Comparison of ENCODE assay signal across 16 cellular contexts in the genomic region with DNA sequence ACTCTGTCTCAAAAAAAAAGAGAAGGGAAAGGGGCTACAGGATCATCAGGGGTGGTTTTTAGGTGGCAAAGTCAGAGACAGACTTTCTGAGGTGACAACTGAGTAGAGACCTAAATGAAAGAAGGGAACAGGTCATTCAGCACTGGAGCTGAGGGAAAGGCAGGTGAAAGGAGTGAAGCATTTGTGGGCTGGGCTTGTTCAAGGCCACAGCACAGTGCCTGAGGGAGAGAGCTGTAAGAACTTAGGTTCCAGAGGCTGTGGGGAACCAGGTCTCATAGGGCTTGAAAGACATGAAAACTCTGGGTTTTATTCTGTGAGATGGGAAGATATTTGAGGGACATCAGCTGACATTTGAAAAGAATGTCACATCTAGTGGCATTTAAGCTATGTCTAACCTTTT. TPM values are rescaled to one million over a fixed set of nuclear protein-coding genes. Genes with fewer than 3 reads are reported as not detected.
DNase-seq lines count a peak whose midpoint lies in the region; ATAC-seq and TF ChIP-seq lines count a peak whose summit lies in the region.
"Had no signal": no experiment of that assay in that cellular context is flagged by ENCODE, and none has a peak within 500 bp of the region (broad histone marks: within the 10 kb centered on the region; RNA-seq: fewer than 3 reads in every experiment).

No MANE protein-coding gene starts in this region.

- DNase-seq in activated CD4-positive, alpha-beta T cell treated with anti-CD3 and anti-CD28 coated beads, Interleukin-2, amount 10 ng/mL, durations not matched to agents 7 days and 5 days = no peak
- no peak for DNase-seq in activated CD4-positive, alpha-beta T cell treated with anti-CD3 and anti-CD28 coated beads for 4 hours
- no peak for DNase-seq in CD14-positive monocyte (ENCODE audit: low spot score)
- DNase-seq in activated CD8-positive, alpha-beta T cell treated with anti-CD3 and anti-CD28 coated beads for 36 hours = no peak
- DNase-seq in neural crest cell (ENCODE audit: low read depth, low spot score) = no peak
- no peak for DNase-seq in BE2C
- DNase-seq: 8988T, COR-L47, DMS153, NCI-H1436 treated with DMSO at 0.1 percent for 48 hours, NCI-H2081, NCI-H510A treated with DMSO at 0.1 percent for 48 hours had no signal

- no peak overlapping the region for H3K4me3 ChIP-seq in BE2C (ENCODE audit: low read depth, low read length)
- H3K4me3 ChIP-seq: BLaER1, SJSA1 had no signal

- H3K4me1 ChIP-seq in BE2C = no peaks in the 10 kb centered on the region
- H3K4me1 ChIP-seq: BLaER1, SJSA1 had no signal

- intact Hi-C loops in CD14-positive monocyte (cut with micrococcal nuclease) = no loop called here
- intact Hi-C loops in activated CD8-positive, alpha-beta T cell treated with anti-CD3 and anti-CD28 coated beads for 36 hours (cut with micrococcal nuclease) = no loop called here

- no peak overlapping the region for H3K4me3 Mint-ChIP-seq in activated CD4-positive, alpha-beta T cell treated with anti-CD3 and anti-CD28 coated beads, Interleukin-2, amount 10 ng/mL, durations not matched to agents 7 days and 5 days
- no peak overlapping the region for H3K4me3 Mint-ChIP-seq in CD14-positive monocyte
- no peak overlapping the region for H3K4me3 Mint-ChIP-seq in activated CD8-positive, alpha-beta T cell treated with anti-CD3 and anti-CD28 coated beads for 36 hours
- H3K4me3 Mint-ChIP-seq in neural crest cell = no peak overlapping the region

- no peak for TF ChIP-seq CTCF in CD14-positive monocyte (IDR thresholded peaks at IDR 0.05)
- TF ChIP-seq CTCF in activated CD8-positive, alpha-beta T cell treated with anti-CD3 and anti-CD28 coated beads for 36 hours (IDR thresholded peaks at IDR 0.05) = no peak
- no peak for TF ChIP-seq CTCF in neural crest cell (conservative IDR thresholded peaks at IDR 0.05)
- TF ChIP-seq CTCF in BE2C (IDR thresholded peaks at IDR 0.05; ENCODE audit: low read depth, low read length) = no peak

- H3K36me3 Mint-ChIP-seq in activated CD4-positive, alpha-beta T cell treated with anti-CD3 and anti-CD28 coated beads, Interleukin-2, amount 10 ng/mL, durations not matched to agents 7 days and 5 days (ENCODE audit: low read depth) = peaks cover 33% of the 10 kb centered on the region
- peaks cover 27 to 58% of the 10 kb centered on the region in 2 donors for H3K36me3 Mint-ChIP-seq in CD14-positive monocyte
- H3K36me3 Mint-ChIP-seq in activated CD8-positive, alpha-beta T cell treated with anti-CD3 and anti-CD28 coated beads for 36 hours (ENCODE audit: low read depth) = peaks cover 15% of the 10 kb centered on the region
- peaks cover 10% of the 10 kb centered on the region for H3K36me3 Mint-ChIP-seq in neural crest cell (ENCODE audit: low read depth)

- no peaks in the 10 kb centered on the region for H3K27me3 ChIP-seq in BE2C
- H3K27me3 ChIP-seq: BLaER1, SJSA1 had no signal

- CTCF ChIA-PET in activated CD4-positive, alpha-beta T cell treated with anti-CD3 and anti-CD28 coated beads, Interleukin-2, amount 10 ng/mL, durations not matched to agents 7 days and 5 days (lab: Charles Lee) = interaction anchor here (1.2 kb wide), 1 partner anchor 50 kb away, joined by 6 read pairs; no protein-coding TSS in a partner anchor
- CTCF ChIA-PET in activated CD8-positive, alpha-beta T cell treated with anti-CD3 and anti-CD28 coated beads for 36 hours (lab: Charles Lee) = interaction anchor here (1.0 kb wide), 1 partner anchor 19 kb away, joined by 3 read pairs; no protein-coding TSS in a partner anchor

- no peaks in the 10 kb centered on the region for H3K9me3 ChIP-seq in BE2C
- H3K9me3 ChIP-seq: BLaER1, SJSA1 had no signal

- ATAC-seq in activated CD8-positive, alpha-beta T cell treated with anti-CD3 and anti-CD28 coated beads for 36 hours = no peak
- ATAC-seq in HG03521 (IDR thresholded peaks at IDR 0.05; ENCODE audit: unreplicated experiment) (no peak), GM21360 (IDR thresholded peaks at IDR 0.05; ENCODE audit: unreplicated experiment) (no peak)

- H3K9me3 Mint-ChIP-seq in activated CD4-positive, alpha-beta T cell treated with anti-CD3 and anti-CD28 coated beads, Interleukin-2, amount 10 ng/mL, durations not matched to agents 7 days and 5 days = no peaks in the 10 kb centered on the region
- H3K9me3 Mint-ChIP-seq in CD14-positive monocyte (peaks cover 0 to 5% (median 0%) of the 10 kb centered on the region in 7 donors), neural crest cell (no peaks in the 10 kb centered on the region)
- no peaks in the 10 kb centered on the region for H3K9me3 Mint-ChIP-seq in activated CD8-positive, alpha-beta T cell treated with anti-CD3 and anti-CD28 coated beads for 36 hours

- peak overlapping the region; percentile 15 for H3K27ac Mint-ChIP-seq in activated CD4-positive, alpha-beta T cell treated with anti-CD3 and anti-CD28 coated beads, Interleukin-2, amount 10 ng/mL, durations not matched to agents 7 days and 5 days
- H3K27ac Mint-ChIP-seq in CD14-positive monocyte (peak overlapping the region in 5 of 7 donors; percentile 21 to 72 (median 71)), neural crest cell (ENCODE audit: unreplicated experiment) (peak overlapping the region; percentile 75)
- H3K27ac Mint-ChIP-seq in activated CD8-positive, alpha-beta T cell treated with anti-CD3 and anti-CD28 coated beads for 36 hours = peak overlapping the region; percentile 39

- H3K27me3 Mint-ChIP-seq in activated CD4-positive, alpha-beta T cell treated with anti-CD3 and anti-CD28 coated beads, Interleukin-2, amount 10 ng/mL, durations not matched to agents 7 days and 5 days = no peaks in the 10 kb centered on the region
- H3K27me3 Mint-ChIP-seq in CD14-positive monocyte (ENCODE audit: low read depth in 3 of 3) = peaks cover 0 to 1% (median 0%) of the 10 kb centered on the region in 3 donors
- H3K27me3 Mint-ChIP-seq in activated CD8-positive, alpha-beta T cell treated with anti-CD3 and anti-CD28 coated beads for 36 hours = no peaks in the 10 kb centered on the region
- H3K27me3 Mint-ChIP-seq in neural crest cell (ENCODE audit: low read depth) = no peaks in the 10 kb centered on the region

- H3K4me1 Mint-ChIP-seq in activated CD4-positive, alpha-beta T cell treated with anti-CD3 and anti-CD28 coated beads, Interleukin-2, amount 10 ng/mL, durations not matched to agents 7 days and 5 days = peaks cover 14% of the 10 kb centered on the region
- H3K4me1 Mint-ChIP-seq in CD14-positive monocyte (peaks cover 17% of the 10 kb centered on the region), neural crest cell (no peaks in the 10 kb centered on the region)
- H3K4me1 Mint-ChIP-seq in activated CD8-positive, alpha-beta T cell treated with anti-CD3 and anti-CD28 coated beads for 36 hours (ENCODE audit: low read depth) = peaks cover 11% of the 10 kb centered on the region

- peaks cover 2% of the 10 kb centered on the region for H3K36me3 ChIP-seq in BE2C

- POLR2A ChIA-PET in activated CD4-positive, alpha-beta T cell treated with anti-CD3 and anti-CD28 coated beads, Interleukin-2, amount 10 ng/mL, durations not matched to agents 7 days and 5 days (lab: Charles Lee) = no interaction called here
- POLR2A ChIA-PET in activated CD8-positive, alpha-beta T cell treated with anti-CD3 and anti-CD28 coated beads for 36 hours (lab: Charles Lee) = no interaction called here

RNA-seq across cellular contexts. Expression of a gene that starts 20.8 kb away (rescaled TPM):
- 10 to 100 TPM; 24.7 to 27.2 TPM for total RNA-seq in activated CD4-positive, alpha-beta T cell treated with anti-CD3 and anti-CD28 coated beads, Interleukin-2, amount 10 ng/mL, durations not matched to agents 7 days and 5 days
- 10 to 100 TPM; 11.4 to 14.5 TPM for polyA plus RNA-seq in CD14-positive monocyte
- total RNA-seq in activated CD8-positive, alpha-beta T cell treated with anti-CD3 and anti-CD28 coated beads for 36 hours = 10 to 100 TPM; 18.8 to 19.7 TPM
- total RNA-seq in neural crest cell = 15.0 and 15.5 TPM in 2 replicates
- 11.4 TPM for polyA plus RNA-seq in BE2C (2012; ENCODE audit: insufficient read depth, insufficient read length, low read depth)

Comparison
In these comparisons a context has a peak if more than half of its experiments do, and no peak if none do; other contexts are left out.
1. H3K27ac Mint-ChIP-seq: peak in every context shown above with its lines; median percentile 75 in neural crest cell; 71 in CD14-positive monocyte; 39 in activated CD8-positive, alpha-beta T cell treated with anti-CD3 and anti-CD28 coated beads for 36 hours; 15 in activated CD4-positive, alpha-beta T cell treated with anti-CD3 and anti-CD28 coated beads, Interleukin-2, amount 10 ng/mL, durations not matched to agents 7 days and 5 days.